1 cellular context compared by ENCODE assay signal in the genomic region with DNA sequence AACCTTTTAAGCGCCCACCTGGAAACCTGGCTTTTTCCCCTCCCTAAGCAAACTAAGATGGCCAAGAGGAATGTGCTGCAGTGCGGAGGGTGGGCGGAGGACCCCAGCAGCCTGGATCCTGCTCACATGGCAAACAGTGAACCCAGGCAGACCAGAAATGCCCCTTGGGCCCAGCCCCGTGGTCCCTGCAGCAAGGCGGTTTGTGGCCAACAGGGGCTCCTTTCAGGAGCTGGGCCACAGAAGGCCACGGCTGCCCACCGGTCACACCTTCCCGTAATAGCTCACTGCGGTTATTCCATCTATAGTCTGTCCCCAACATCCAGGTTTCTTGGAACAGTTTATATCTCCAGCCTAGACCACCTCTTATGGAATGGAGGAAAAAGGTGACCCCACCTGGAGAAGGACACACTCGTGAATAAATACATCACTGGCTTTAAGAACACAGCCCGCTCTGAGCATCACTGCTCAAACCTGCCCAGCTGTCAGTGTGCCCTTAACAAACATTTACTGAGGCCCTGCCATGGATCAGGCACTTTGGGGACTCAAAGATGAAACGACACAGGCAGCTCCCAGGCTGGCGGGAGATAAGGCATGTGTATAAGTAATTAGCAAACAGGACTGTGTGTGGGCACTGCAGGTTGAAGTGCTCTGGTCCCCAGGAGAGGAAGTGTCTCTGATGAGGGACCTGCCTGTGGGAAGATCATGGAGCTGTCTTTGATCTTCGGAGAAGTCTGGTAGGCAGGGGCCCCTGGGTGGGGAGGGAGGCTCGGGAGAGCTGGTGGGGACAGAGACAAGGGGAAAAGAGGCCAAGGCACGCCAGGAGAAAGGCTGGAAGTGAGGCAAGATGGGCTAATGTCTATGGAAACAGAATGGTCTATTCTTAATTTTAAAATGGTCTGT.
TF ChIP-seq lines count a peak whose summit lies in the region.

No MANE protein-coding gene starts in this region.

TF ChIP-seq in HepG2, 621 proteins besides CTCF, POLR2A, EP300 and RAD21 (continued from another document and continues in another):
- TF ChIP-seq, protein P1, sequence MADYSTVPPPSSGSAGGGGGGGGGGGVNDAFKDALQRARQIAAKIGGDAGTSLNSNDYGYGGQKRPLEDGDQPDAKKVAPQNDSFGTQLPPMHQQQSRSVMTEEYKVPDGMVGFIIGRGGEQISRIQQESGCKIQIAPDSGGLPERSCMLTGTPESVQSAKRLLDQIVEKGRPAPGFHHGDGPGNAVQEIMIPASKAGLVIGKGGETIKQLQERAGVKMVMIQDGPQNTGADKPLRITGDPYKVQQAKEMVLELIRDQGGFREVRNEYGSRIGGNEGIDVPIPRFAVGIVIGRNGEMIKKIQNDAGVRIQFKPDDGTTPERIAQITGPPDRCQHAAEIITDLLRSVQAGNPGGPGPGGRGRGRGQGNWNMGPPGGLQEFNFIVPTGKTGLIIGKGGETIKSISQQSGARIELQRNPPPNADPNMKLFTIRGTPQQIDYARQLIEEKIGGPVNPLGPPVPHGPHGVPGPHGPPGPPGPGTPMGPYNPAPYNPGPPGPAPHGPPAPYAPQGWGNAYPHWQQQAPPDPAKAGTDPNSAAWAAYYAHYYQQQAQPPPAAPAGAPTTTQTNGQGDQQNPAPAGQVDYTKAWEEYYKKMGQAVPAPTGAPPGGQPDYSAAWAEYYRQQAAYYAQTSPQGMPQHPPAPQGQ (CRISPR knock-in tag; IDR thresholded peaks at IDR 0.05; ENCODE audit: borderline replicate concordance): no peak
- TF ChIP-seq TSC22D2 (CRISPR knock-in tag; IDR thresholded peaks at IDR 0.05; ENCODE audit: borderline replicate concordance) (peak; percentile 62; the same call in 1 of the 2 replicates), NFATC3 (CRISPR knock-in tag; IDR thresholded peaks at IDR 0.05) (no peak), YEATS4 (CRISPR knock-in tag; IDR thresholded peaks at IDR 0.05; ENCODE audit: borderline replicate concordance) (peak; percentile 79; the same call in 1 of the 2 replicates), GATA4 (IDR thresholded peaks at IDR 0.05; ENCODE audit: borderline replicate concordance, low read depth) (peak; percentile 97), FOSL2 (CRISPR knock-in tag; IDR thresholded peaks at IDR 0.05) (peak; percentile 78), ETV5 (CRISPR knock-in tag; IDR thresholded peaks at IDR 0.05; ENCODE audit: borderline replicate concordance) (peak; percentile 91), SRY (CRISPR knock-in tag; IDR thresholded peaks at IDR 0.05) (peak; percentile 74; the same call in 1 of the 2 replicates), HDAC1 (CRISPR knock-in tag; IDR thresholded peaks at IDR 0.05) (peak; percentile 96), RFXANK (CRISPR knock-in tag; IDR thresholded peaks at IDR 0.05) (peak; percentile 67; the same call in 1 of the 2 replicates), EZH2 (conservative IDR thresholded peaks at IDR 0.05; ENCODE audit: low read depth, low read length) (no peak), ESRRA (CRISPR knock-in tag; IDR thresholded peaks at IDR 0.05; ENCODE audit: low read depth) (peak; percentile 74; the same call in 1 of the 2 replicates), ZNF44 (CRISPR knock-in tag; IDR thresholded peaks at IDR 0.05) (no peak), ZNF572 (CRISPR knock-in tag; IDR thresholded peaks at IDR 0.05) (peak; percentile 81; the same call in 1 of the 2 replicates), MAZ (IDR thresholded peaks at IDR 0.05; ENCODE audit: borderline replicate concordance, low read depth, low read length) (no peak), MAZ (CRISPR knock-in tag; IDR thresholded peaks at IDR 0.05; ENCODE audit: low read depth) (peak; percentile 66), CREB1 (IDR thresholded peaks at IDR 0.05) (no peak), CREB1 (CRISPR knock-in tag; IDR thresholded peaks at IDR 0.05) (no peak; the same call in 1 of the 2 replicates), ZNF224 (CRISPR knock-in tag; IDR thresholded peaks at IDR 0.05) (no peak), ZNF205 (CRISPR knock-in tag; IDR thresholded peaks at IDR 0.05) (peak; percentile 89), POGZ (CRISPR knock-in tag; IDR thresholded peaks at IDR 0.05) (peak; percentile 21; the same call in 1 of the 2 replicates), PHF8 (CRISPR knock-in tag; IDR thresholded peaks at IDR 0.05) (peak; percentile 42; the same call in 1 of the 2 replicates), MIER3 (CRISPR knock-in tag; IDR thresholded peaks at IDR 0.05; ENCODE audit: borderline replicate concordance) (peak; percentile 77; the same call in 1 of the 2 replicates), ZNF496 (CRISPR knock-in tag; IDR thresholded peaks at IDR 0.05; ENCODE audit: insufficient replicate concordance) (no peak), ZMYM4 (CRISPR knock-in tag; IDR thresholded peaks at IDR 0.05) (peak; percentile 72)
- TF ChIP-seq, protein P2, sequence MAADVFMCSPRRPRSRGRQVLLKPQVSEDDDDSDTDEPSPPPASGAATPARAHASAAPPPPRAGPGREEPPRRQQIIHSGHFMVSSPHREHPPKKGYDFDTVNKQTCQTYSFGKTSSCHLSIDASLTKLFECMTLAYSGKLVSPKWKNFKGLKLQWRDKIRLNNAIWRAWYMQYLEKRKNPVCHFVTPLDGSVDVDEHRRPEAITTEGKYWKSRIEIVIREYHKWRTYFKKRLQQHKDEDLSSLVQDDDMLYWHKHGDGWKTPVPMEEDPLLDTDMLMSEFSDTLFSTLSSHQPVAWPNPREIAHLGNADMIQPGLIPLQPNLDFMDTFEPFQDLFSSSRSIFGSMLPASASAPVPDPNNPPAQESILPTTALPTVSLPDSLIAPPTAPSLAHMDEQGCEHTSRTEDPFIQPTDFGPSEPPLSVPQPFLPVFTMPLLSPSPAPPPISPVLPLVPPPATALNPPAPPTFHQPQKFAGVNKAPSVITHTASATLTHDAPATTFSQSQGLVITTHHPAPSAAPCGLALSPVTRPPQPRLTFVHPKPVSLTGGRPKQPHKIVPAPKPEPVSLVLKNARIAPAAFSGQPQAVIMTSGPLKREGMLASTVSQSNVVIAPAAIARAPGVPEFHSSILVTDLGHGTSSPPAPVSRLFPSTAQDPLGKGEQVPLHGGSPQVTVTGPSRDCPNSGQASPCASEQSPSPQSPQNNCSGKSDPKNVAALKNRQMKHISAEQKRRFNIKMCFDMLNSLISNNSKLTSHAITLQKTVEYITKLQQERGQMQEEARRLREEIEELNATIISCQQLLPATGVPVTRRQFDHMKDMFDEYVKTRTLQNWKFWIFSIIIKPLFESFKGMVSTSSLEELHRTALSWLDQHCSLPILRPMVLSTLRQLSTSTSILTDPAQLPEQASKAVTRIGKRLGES (CRISPR knock-in tag; IDR thresholded peaks at IDR 0.05; ENCODE audit: borderline replicate concordance): peak; percentile 62; the same call in 1 of the 2 replicates
- TF ChIP-seq, protein P3, sequence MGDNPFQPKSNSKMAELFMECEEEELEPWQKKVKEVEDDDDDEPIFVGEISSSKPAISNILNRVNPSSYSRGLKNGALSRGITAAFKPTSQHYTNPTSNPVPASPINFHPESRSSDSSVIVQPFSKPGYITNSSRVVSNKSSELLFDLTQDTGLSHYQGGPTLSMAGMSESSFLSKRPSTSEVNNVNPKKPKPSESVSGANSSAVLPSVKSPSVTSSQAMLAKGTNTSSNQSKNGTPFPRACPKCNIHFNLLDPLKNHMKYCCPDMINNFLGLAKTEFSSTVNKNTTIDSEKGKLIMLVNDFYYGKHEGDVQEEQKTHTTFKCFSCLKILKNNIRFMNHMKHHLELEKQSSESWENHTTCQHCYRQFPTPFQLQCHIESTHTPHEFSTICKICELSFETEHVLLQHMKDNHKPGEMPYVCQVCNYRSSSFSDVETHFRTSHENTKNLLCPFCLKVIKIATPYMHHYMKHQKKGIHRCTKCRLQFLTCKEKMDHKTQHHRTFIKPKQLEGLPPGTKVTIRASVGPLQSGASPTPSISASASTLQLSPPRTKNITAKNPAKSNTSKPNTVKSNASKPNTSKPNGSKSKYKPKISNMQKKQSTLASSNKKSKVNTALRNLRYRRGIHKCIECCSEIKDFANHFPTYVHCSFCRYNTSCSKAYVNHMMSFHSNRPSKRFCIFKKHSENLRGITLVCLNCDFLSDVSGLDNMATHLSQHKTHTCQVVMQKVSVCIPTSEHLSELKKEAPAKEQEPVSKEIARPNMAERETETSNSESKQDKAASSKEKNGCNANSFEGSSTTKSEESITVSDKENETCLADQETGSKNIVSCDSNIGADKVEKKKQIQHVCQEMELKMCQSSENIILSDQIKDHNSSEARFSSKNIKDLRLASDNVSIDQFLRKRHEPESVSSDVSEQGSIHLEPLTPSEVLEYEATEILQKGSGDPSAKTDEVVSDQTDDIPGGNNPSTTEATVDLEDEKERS (CRISPR knock-in tag; IDR thresholded peaks at IDR 0.05): peak; percentile 67
- TF ChIP-seq, protein P4, sequence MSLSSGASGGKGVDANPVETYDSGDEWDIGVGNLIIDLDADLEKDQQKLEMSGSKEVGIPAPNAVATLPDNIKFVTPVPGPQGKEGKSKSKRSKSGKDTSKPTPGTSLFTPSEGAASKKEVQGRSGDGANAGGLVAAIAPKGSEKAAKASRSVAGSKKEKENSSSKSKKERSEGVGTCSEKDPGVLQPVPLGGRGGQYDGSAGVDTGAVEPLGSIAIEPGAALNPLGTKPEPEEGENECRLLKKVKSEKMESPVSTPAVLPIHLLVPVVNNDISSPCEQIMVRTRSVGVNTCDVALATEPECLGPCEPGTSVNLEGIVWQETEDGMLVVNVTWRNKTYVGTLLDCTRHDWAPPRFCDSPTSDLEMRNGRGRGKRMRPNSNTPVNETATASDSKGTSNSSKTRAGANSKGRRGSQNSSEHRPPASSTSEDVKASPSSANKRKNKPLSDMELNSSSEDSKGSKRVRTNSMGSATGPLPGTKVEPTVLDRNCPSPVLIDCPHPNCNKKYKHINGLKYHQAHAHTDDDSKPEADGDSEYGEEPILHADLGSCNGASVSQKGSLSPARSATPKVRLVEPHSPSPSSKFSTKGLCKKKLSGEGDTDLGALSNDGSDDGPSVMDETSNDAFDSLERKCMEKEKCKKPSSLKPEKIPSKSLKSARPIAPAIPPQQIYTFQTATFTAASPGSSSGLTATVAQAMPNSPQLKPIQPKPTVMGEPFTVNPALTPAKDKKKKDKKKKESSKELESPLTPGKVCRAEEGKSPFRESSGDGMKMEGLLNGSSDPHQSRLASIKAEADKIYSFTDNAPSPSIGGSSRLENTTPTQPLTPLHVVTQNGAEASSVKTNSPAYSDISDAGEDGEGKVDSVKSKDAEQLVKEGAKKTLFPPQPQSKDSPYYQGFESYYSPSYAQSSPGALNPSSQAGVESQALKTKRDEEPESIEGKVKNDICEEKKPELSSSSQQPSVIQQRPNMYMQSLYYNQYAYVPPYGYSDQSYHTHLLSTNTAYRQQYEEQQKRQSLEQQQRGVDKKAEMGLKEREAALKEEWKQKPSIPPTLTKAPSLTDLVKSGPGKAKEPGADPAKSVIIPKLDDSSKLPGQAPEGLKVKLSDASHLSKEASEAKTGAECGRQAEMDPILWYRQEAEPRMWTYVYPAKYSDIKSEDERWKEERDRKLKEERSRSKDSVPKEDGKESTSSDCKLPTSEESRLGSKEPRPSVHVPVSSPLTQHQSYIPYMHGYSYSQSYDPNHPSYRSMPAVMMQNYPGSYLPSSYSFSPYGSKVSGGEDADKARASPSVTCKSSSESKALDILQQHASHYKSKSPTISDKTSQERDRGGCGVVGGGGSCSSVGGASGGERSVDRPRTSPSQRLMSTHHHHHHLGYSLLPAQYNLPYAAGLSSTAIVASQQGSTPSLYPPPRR (CRISPR knock-in tag; IDR thresholded peaks at IDR 0.05; ENCODE audit: borderline replicate concordance): peak; percentile 99
- TF ChIP-seq, protein P5, sequence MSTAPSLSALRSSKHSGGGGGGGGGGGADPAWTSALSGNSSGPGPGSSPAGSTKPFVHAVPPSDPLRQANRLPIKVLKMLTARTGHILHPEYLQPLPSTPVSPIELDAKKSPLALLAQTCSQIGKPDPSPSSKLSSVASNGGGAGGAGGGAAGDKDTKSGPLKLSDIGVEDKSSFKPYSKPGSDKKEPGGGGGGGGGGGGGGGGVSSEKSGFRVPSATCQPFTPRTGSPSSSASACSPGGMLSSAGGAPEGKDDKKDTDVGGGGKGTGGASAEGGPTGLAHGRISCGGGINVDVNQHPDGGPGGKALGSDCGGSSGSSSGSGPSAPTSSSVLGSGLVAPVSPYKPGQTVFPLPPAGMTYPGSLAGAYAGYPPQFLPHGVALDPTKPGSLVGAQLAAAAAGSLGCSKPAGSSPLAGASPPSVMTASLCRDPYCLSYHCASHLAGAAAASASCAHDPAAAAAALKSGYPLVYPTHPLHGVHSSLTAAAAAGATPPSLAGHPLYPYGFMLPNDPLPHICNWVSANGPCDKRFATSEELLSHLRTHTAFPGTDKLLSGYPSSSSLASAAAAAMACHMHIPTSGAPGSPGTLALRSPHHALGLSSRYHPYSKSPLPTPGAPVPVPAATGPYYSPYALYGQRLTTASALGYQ (CRISPR knock-in tag; IDR thresholded peaks at IDR 0.05): peak; percentile 98
- TF ChIP-seq, protein P6, sequence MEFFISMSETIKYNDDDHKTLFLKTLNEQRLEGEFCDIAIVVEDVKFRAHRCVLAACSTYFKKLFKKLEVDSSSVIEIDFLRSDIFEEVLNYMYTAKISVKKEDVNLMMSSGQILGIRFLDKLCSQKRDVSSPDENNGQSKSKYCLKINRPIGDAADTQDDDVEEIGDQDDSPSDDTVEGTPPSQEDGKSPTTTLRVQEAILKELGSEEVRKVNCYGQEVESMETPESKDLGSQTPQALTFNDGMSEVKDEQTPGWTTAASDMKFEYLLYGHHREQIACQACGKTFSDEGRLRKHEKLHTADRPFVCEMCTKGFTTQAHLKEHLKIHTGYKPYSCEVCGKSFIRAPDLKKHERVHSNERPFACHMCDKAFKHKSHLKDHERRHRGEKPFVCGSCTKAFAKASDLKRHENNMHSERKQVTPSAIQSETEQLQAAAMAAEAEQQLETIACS (CRISPR knock-in tag; IDR thresholded peaks at IDR 0.05): peak; percentile 55; the same call in 1 of the 2 replicates
- TF ChIP-seq, protein P7, sequence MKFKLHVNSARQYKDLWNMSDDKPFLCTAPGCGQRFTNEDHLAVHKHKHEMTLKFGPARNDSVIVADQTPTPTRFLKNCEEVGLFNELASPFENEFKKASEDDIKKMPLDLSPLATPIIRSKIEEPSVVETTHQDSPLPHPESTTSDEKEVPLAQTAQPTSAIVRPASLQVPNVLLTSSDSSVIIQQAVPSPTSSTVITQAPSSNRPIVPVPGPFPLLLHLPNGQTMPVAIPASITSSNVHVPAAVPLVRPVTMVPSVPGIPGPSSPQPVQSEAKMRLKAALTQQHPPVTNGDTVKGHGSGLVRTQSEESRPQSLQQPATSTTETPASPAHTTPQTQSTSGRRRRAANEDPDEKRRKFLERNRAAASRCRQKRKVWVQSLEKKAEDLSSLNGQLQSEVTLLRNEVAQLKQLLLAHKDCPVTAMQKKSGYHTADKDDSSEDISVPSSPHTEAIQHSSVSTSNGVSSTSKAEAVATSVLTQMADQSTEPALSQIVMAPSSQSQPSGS (CRISPR knock-in tag; IDR thresholded peaks at IDR 0.05): peak; percentile 74; the same call in 1 of the 2 replicates
- TF ChIP-seq, protein P8, sequence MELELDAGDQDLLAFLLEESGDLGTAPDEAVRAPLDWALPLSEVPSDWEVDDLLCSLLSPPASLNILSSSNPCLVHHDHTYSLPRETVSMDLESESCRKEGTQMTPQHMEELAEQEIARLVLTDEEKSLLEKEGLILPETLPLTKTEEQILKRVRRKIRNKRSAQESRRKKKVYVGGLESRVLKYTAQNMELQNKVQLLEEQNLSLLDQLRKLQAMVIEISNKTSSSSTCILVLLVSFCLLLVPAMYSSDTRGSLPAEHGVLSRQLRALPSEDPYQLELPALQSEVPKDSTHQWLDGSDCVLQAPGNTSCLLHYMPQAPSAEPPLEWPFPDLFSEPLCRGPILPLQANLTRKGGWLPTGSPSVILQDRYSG (CRISPR knock-in tag; IDR thresholded peaks at IDR 0.05): no peak
- TF ChIP-seq, protein P9, sequence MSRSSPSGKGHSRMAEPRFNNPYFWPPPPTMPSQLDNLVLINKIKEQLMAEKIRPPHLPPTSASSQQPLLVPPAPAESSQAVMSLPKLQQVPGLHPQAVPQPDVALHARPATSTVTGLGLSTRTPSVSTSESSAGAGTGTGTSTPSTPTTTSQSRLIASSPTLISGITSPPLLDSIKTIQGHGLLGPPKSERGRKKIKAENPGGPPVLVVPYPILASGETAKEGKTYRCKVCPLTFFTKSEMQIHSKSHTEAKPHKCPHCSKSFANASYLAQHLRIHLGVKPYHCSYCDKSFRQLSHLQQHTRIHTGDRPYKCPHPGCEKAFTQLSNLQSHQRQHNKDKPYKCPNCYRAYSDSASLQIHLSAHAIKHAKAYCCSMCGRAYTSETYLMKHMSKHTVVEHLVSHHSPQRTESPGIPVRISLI (CRISPR knock-in tag; IDR thresholded peaks at IDR 0.05; ENCODE audit: borderline replicate concordance): peak; percentile 48; the same call in 1 of the 2 replicates
